8 cellular contexts compared by ENCODE assay signal in the genomic region with DNA sequence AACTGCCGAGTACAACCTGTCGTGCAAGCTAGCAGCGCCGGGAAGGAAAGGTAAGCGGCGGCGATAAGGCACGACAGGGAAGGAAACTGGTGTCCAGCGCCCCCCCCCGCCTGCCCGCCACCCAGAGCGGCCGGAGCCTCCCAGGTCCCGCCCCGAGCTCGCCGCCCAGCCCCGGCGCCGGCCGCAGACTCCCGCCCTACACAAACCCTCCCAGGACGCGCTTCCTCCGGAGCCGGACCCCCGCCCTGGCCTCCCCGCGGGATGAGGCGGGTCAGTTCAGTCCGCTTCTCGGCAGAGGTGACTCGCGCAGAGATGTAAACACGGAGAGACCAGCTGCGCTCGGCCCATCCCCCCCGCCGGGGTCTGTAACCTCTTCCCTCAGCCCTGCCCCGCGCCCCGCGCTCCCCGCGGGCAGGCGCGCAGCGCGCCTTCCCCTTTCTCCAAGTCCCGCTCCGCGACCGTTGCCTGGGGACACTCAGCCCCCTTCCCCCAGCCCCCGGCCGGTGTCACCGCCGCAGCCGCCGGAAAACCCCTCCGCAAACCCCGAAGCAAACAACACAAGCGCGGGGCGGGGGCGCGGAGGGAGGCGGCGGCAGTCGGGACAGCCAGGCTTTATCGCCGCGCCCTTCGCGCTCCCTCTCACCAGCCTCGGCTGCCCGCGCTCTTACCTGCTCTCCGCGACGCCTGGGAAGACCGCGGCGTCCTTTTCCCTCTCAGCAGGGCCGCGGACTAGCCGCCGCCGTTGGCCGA. TPM values are rescaled to one million over a fixed set of nuclear protein-coding genes. Genes with fewer than 3 reads are reported as not detected.
DNase-seq lines count a peak whose midpoint lies in the region; ATAC-seq and TF ChIP-seq lines count a peak whose summit lies in the region.

No MANE protein-coding gene starts in this region.

- H3K36me3 ChIP-seq in iPS-15b (ENCODE audit: control insufficient read depth, insufficient read depth, low read length) = no peaks in the 10 kb centered on the region
- no peaks in the 10 kb centered on the region for H3K36me3 ChIP-seq in skeletal muscle satellite cell (ENCODE audit: insufficient read depth, low read length)

- H3K9ac ChIP-seq in iPS-15b (ENCODE audit: low read depth, low read length) = peak overlapping the region; percentile 70
- peak overlapping the region; percentile 84 for H3K9ac ChIP-seq in skeletal muscle satellite cell (ENCODE audit: low read depth, low read length)

- peak overlapping the region; percentile 87 to 98 (median 97) for H3K27ac Mint-ChIP-seq in brain

- H3K4me1 Mint-ChIP-seq in brain = peaks cover 47% of the 10 kb centered on the region

- no peaks in the 10 kb centered on the region for H3K9me3 Mint-ChIP-seq in brain

- peak overlapping the region; percentile 95 to 99 (median 98) for H3K4me3 Mint-ChIP-seq in brain

- H3K9me3 ChIP-seq in iPS-15b (ENCODE audit: control insufficient read depth, insufficient read depth, low read length) (no peaks in the 10 kb centered on the region), skeletal muscle satellite cell (replicated peaks; ENCODE audit: low read length) (no peaks in the 10 kb centered on the region)

- peaks cover 4% of the 10 kb centered on the region for H3K27me3 Mint-ChIP-seq in brain

- TF ChIP-seq CTCF in GM12865 (IDR thresholded peaks at IDR 0.05; ENCODE audit: insufficient read depth, low read depth, low read length, missing control alignments) (no peak), brain (conservative IDR thresholded peaks at IDR 0.05) (no peak)

- H3K4me2 ChIP-seq in skeletal muscle satellite cell (ENCODE audit: low read length) = peak overlapping the region; percentile 92

- H3K4me1 ChIP-seq in iPS-15b (ENCODE audit: control insufficient read depth, insufficient read depth, low read length) (peaks cover 17% of the 10 kb centered on the region), skeletal muscle satellite cell (ENCODE audit: control insufficient read depth, insufficient read depth, low read length) (peaks cover 15% of the 10 kb centered on the region)

- peaks cover 2% of the 10 kb centered on the region for H3K27me3 ChIP-seq in iPS-15b (ENCODE audit: control insufficient read depth, insufficient read depth, low read length)
- H3K27me3 ChIP-seq in skeletal muscle satellite cell (ENCODE audit: control insufficient read depth, insufficient read depth, low read length) = no peaks in the 10 kb centered on the region

- DNase-seq in GM12865 (ENCODE audit: low read depth) = peak; percentile 67
- peak; percentile 52 to 96 (median 94) for DNase-seq in NCI-H1417 (lab: John Stamatoyannopoulos, UW)
- DNase-seq in UCSD-AML1 (lab: John Stamatoyannopoulos, UW; ENCODE audit: unreplicated experiment) = peak; percentile 79
- DNase-seq in GOT3 (lab: John Stamatoyannopoulos, UW) = no peak

- H3K4me3 ChIP-seq in GM12865 (ENCODE audit: low read depth, low read length) = peak overlapping the region; percentile 96
- peak overlapping the region; percentile 89 for H3K4me3 ChIP-seq in iPS-15b (ENCODE audit: low read depth, low read length)
- H3K4me3 ChIP-seq in skeletal muscle satellite cell (ENCODE audit: low read length) = peak overlapping the region; percentile 75

- peak; percentile 11 for ATAC-seq in HG02678 (IDR thresholded peaks at IDR 0.05; ENCODE audit: unreplicated experiment)

- H3K36me3 Mint-ChIP-seq in brain = no peaks in the 10 kb centered on the region

RNA-seq across cellular contexts. Expression of a gene that starts 0.5 kb away (rescaled TPM):
- polyA plus RNA-seq in brain (ENCODE audit: insufficient read depth, low read depth, low replicate concordance) = 15.4 TPM
- 19.7 and 21.5 TPM in 2 replicates for total RNA-seq in skeletal muscle satellite cell (2012; rRNA removed)
